1 cellular context compared by ENCODE assay signal in the genomic region with DNA sequence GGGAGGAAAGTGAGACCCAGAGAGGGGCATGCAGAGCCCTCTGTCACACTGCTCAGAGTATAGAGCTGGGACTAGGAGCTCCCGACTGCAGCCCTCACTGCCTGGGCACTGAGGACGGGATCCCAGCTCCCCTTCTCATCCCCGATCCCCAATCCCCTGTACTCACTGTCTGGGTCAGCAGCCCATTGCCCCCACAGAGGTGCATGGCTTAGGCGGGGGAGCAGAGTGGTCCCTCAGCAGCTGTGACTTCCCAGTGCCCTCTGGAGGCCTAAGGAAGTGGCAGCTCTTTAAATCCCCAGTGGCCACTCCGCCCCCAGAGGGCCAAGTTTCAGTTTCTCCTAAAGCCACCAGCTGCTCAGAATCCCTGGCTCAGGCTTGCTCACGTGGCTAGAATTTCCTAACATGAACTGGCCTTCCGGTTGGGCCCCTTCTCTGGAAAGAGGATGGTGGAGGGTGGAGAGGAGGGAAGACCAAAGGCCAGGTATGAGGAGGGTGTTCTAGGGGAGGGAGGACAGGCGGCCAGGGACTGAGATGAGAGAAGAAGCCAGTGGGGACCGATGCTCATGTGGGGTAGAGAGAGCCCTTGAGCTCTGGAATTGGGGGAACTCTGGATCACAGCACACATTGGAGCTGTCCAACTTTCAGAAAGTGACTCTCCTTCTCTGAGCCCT.
TF ChIP-seq lines count a peak whose summit lies in the region.

BATF2 (minus strand) TSS at position 262 of the 671 bp plus-strand sequence; CDS start at position 205, 57 bp downstream.

TF ChIP-seq in HEK293, 187 proteins besides CTCF, POLR2A, EP300 and RAD21 (continued from another document):
- TF ChIP-seq, protein P1, sequence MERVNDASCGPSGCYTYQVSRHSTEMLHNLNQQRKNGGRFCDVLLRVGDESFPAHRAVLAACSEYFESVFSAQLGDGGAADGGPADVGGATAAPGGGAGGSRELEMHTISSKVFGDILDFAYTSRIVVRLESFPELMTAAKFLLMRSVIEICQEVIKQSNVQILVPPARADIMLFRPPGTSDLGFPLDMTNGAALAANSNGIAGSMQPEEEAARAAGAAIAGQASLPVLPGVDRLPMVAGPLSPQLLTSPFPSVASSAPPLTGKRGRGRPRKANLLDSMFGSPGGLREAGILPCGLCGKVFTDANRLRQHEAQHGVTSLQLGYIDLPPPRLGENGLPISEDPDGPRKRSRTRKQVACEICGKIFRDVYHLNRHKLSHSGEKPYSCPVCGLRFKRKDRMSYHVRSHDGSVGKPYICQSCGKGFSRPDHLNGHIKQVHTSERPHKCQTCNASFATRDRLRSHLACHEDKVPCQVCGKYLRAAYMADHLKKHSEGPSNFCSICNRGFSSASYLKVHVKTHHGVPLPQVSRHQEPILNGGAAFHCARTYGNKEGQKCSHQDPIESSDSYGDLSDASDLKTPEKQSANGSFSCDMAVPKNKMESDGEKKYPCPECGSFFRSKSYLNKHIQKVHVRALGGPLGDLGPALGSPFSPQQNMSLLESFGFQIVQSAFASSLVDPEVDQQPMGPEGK (tag by site-specific recombination; IDR thresholded peaks at IDR 0.05) = peak; percentile 52; the same call in 1 of the 2 replicates
- TF ChIP-seq OVOL3 (tag by site-specific recombination; IDR thresholded peaks at IDR 0.05) (no peak), SCRT1 (tag by site-specific recombination; IDR thresholded peaks at IDR 0.05; ENCODE audit: borderline replicate concordance) (no peak), ZNF211 (tag by site-specific recombination; IDR thresholded peaks at IDR 0.05; ENCODE audit: low read depth) (no peak), ZNF221 (tag by site-specific recombination; IDR thresholded peaks at IDR 0.05; ENCODE audit: borderline replicate concordance) (no peak), ZFP69B (tag by site-specific recombination; IDR thresholded peaks at IDR 0.05) (no peak), ZXDB (tag by site-specific recombination; IDR thresholded peaks at IDR 0.05) (no peak), ZNF776 (tag by site-specific recombination; IDR thresholded peaks at IDR 0.05; ENCODE audit: borderline replicate concordance) (no peak), ZNF664 (tag by site-specific recombination; IDR thresholded peaks at IDR 0.05) (no peak), ZFP37 (tag by site-specific recombination; IDR thresholded peaks at IDR 0.05) (no peak), GFI1B (tag by site-specific recombination; IDR thresholded peaks at IDR 0.05) (no peak), ZNF660 (tag by site-specific recombination; IDR thresholded peaks at IDR 0.05) (no peak), ZNF398 (tag by site-specific recombination; IDR thresholded peaks at IDR 0.05) (peak; percentile 46; the same call in 1 of the 2 replicates), ZIC2 (tag by site-specific recombination; IDR thresholded peaks at IDR 0.05) (no peak), IKZF3 (tag by site-specific recombination; IDR thresholded peaks at IDR 0.05) (peak; percentile 29; the same call in 1 of the 2 replicates), HOXA7 (CRISPR knock-in tag; IDR thresholded peaks at IDR 0.05; ENCODE audit: borderline replicate concordance) (no peak), ZNF311 (tag by site-specific recombination; IDR thresholded peaks at IDR 0.05; ENCODE audit: borderline replicate concordance) (no peak), ZBTB7A (tag by site-specific recombination; IDR thresholded peaks at IDR 0.05; ENCODE audit: low read depth) (no peak), ZNF423 (tag by site-specific recombination; IDR thresholded peaks at IDR 0.05) (0 out of 2 replicates have a peak, but pooled peaks have one; percentile 26), TRIM28 (IDR thresholded peaks at IDR 0.05; ENCODE audit: borderline replicate concordance, low read length) (no peak), ZNF133 (tag by site-specific recombination; IDR thresholded peaks at IDR 0.05) (no peak), ZBTB17 (tag by site-specific recombination; IDR thresholded peaks at IDR 0.05) (peak; percentile 30; the same call in 1 of the 2 replicates), ZNF529 (tag by site-specific recombination; IDR thresholded peaks at IDR 0.05; ENCODE audit: insufficient replicate concordance) (no peak)
- TF ChIP-seq, protein P2, sequence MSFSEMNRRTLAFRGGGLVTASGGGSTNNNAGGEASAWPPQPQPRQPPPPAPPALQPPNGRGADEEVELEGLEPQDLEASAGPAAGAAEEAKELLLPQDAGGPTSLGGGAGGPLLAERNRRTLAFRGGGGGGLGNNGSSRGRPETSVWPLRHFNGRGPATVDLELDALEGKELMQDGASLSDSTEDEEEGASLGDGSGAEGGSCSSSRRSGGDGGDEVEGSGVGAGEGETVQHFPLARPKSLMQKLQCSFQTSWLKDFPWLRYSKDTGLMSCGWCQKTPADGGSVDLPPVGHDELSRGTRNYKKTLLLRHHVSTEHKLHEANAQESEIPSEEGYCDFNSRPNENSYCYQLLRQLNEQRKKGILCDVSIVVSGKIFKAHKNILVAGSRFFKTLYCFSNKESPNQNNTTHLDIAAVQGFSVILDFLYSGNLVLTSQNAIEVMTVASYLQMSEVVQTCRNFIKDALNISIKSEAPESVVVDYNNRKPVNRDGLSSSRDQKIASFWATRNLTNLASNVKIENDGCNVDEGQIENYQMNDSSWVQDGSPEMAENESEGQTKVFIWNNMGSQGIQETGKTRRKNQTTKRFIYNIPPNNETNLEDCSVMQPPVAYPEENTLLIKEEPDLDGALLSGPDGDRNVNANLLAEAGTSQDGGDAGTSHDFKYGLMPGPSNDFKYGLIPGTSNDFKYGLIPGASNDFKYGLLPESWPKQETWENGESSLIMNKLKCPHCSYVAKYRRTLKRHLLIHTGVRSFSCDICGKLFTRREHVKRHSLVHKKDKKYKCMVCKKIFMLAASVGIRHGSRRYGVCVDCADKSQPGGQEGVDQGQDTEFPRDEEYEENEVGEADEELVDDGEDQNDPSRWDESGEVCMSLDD (tag by site-specific recombination; IDR thresholded peaks at IDR 0.05) = no peak
TF ChIP-seq in HEK293: peak in this region for 13.
